Comparison of ENCODE assay signal across 20 cellular contexts in the genomic region with DNA sequence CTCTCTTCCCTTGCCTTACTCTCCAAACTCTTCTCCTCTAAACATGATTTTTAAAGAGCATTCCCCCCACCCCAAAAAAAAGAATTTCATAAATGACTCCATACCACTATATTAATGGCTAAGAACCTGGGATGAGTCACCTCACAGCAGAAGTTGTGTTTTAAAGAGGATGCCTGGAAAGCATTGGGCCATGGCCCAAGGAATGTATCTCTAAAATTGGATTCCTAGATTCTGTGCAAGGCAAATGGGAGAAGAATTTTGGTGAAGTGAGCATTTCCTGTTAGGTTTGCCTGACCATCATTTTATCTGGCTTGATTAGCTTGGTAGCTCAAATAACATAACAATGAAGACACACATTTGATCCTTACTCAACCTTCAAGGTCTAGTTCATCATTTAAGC.
DNase-seq lines count a peak whose midpoint lies in the region; ATAC-seq and TF ChIP-seq lines count a peak whose summit lies in the region.
"Had no signal": no experiment of that assay in that cellular context is flagged by ENCODE, and none has a peak within 500 bp of the region (broad histone marks: within the 10 kb centered on the region; RNA-seq: fewer than 3 reads in every experiment).

No MANE protein-coding gene starts in this region.

- H3K27me3 Mint-ChIP-seq in MCF 10A (ENCODE audit: insufficient read depth, unreplicated experiment) = no peaks in the 10 kb centered on the region
- H3K27me3 Mint-ChIP-seq: stimulated activated memory B cell treated with anti-CD40 and anti-IgM and Interleukin-4, amounts not matched to agents 10 μg/mL and 1 μg/mL and 100 μg/mL, for 72 hours had no signal

- TF ChIP-seq POLR2A in breast epithelium (IDR thresholded peaks at IDR 0.05) = no peak
- TF ChIP-seq POLR2A in upper lobe of left lung (IDR thresholded peaks at IDR 0.05) = no peak

- no peak overlapping the region for H3K4me3 Mint-ChIP-seq in MCF 10A (ENCODE audit: unreplicated experiment)
- H3K4me3 Mint-ChIP-seq: activated naive CD8-positive, alpha-beta T cell treated with anti-CD3 and anti-CD28 coated beads, Interleukin-2, amount 50 U/mL, for 24 hours; CD8-positive, alpha-beta memory T cell; stimulated activated memory B cell treated with anti-CD40 and anti-IgM and Interleukin-4, amounts not matched to agents 10 μg/mL and 1 μg/mL and 100 μg/mL, for 72 hours had no signal

- POLR2A ChIA-PET in MCF 10A (lab: Yijun Ruan, JAX) = no interaction called here

- CTCF ChIA-PET in MCF 10A (lab: Yijun Ruan, JAX) = no interaction called here

- intact Hi-C loops in MCF 10A (cut with micrococcal nuclease) = no loop called here
- intact Hi-C loops in breast epithelium (cut with DNase I; ENCODE audit: low total_unique reads) = no loop called here
- intact Hi-C loops in left cardiac atrium (cut with DNase I) = no loop called here

- DNase-seq in MCF 10A (ENCODE audit: unreplicated experiment) = peak; percentile 8
- no peak for DNase-seq in breast epithelium (ENCODE audit: low spot score in 2 of 2)
- DNase-seq in RPMI7951 (ENCODE audit: low read depth) = peak; percentile 79
- DNase-seq in fibroblast of the aortic adventitia (ENCODE audit: low read depth) = peak; percentile 62
- DNase-seq in left cardiac atrium = no peak
- DNase-seq in upper lobe of left lung = no peak
- DNase-seq: activated CD4-positive, alpha-beta T cell treated with anti-CD3 and anti-CD28 coated beads for 4 hours; activated naive CD8-positive, alpha-beta T cell treated with anti-CD3 and anti-CD28 coated beads, Interleukin-2, amount 50 U/mL, for 24 hours; CD8-positive, alpha-beta memory T cell; cerebellar nuclear complex; foreskin keratinocyte; MM.1S; NCI-H1694 had no signal

- H3K9me3 Mint-ChIP-seq in MCF 10A (ENCODE audit: unreplicated experiment) = no peaks in the 10 kb centered on the region
- H3K9me3 Mint-ChIP-seq: activated naive CD8-positive, alpha-beta T cell treated with anti-CD3 and anti-CD28 coated beads, Interleukin-2, amount 50 U/mL, for 24 hours; activated T-helper 2 cell treated with anti-CD3 and anti-CD28 coated beads, Interferon-gamma antibody, Interleukin-2, Interleukin-4, amounts not matched to agents 10 μg/mL and 5 μg/mL and 100 μg/mL, durations not matched to agents 14 hours and 24 hours and 36 hours; CD8-positive, alpha-beta memory T cell; stimulated activated memory B cell treated with anti-CD40 and anti-IgM and Interleukin-4, amounts not matched to agents 10 μg/mL and 1 μg/mL and 100 μg/mL, for 72 hours had no signal

- ATAC-seq in left cardiac atrium (no peak), upper lobe of left lung (ENCODE audit: low FRiP score in 2 of 2) (no peak), HG02981 (IDR thresholded peaks at IDR 0.05; ENCODE audit: unreplicated experiment) (no peak), HG02571 (IDR thresholded peaks at IDR 0.05; ENCODE audit: unreplicated experiment) (no peak)
- ATAC-seq: activated naive CD8-positive, alpha-beta T cell treated with anti-CD3 and anti-CD28 coated beads, Interleukin-2, amount 50 U/mL, for 24 hours; foreskin keratinocyte; left lobe of liver; Panc1; stimulated activated memory B cell treated with anti-CD40 and anti-IgM and Interleukin-4, amounts not matched to agents 10 μg/mL and 1 μg/mL and 100 μg/mL, for 72 hours had no signal

- no TSS peak for BruUV-seq in MCF 10A (replicated peaks; lab: Mats Ljungman, UMichigan)

- no peak for TF ChIP-seq EP300 in upper lobe of left lung (IDR thresholded peaks at IDR 0.05)

- H3K4me1 Mint-ChIP-seq in MCF 10A (ENCODE audit: insufficient read depth, unreplicated experiment) = no peaks in the 10 kb centered on the region
- H3K4me1 Mint-ChIP-seq: activated naive CD8-positive, alpha-beta T cell treated with anti-CD3 and anti-CD28 coated beads, Interleukin-2, amount 50 U/mL, for 24 hours; CD8-positive, alpha-beta memory T cell; stimulated activated memory B cell treated with anti-CD40 and anti-IgM and Interleukin-4, amounts not matched to agents 10 μg/mL and 1 μg/mL and 100 μg/mL, for 72 hours had no signal

- no peak overlapping the region for H3K27ac Mint-ChIP-seq in MCF 10A (ENCODE audit: low read depth, unreplicated experiment)
- H3K27ac Mint-ChIP-seq: activated naive CD8-positive, alpha-beta T cell treated with anti-CD3 and anti-CD28 coated beads, Interleukin-2, amount 50 U/mL, for 24 hours; activated T-helper 2 cell treated with anti-CD3 and anti-CD28 coated beads, Interferon-gamma antibody, Interleukin-2, Interleukin-4, amounts not matched to agents 10 μg/mL and 5 μg/mL and 100 μg/mL, durations not matched to agents 14 hours and 24 hours and 36 hours; CD8-positive, alpha-beta memory T cell; stimulated activated memory B cell treated with anti-CD40 and anti-IgM and Interleukin-4, amounts not matched to agents 10 μg/mL and 1 μg/mL and 100 μg/mL, for 72 hours had no signal

- H3K9me3 ChIP-seq in breast epithelium = no peaks in the 10 kb centered on the region
- no peaks in the 10 kb centered on the region for H3K9me3 ChIP-seq in upper lobe of left lung

- H3K4me1 ChIP-seq in breast epithelium (no peaks in the 10 kb centered on the region), upper lobe of left lung (no peaks in the 10 kb centered on the region)
- H3K4me1 ChIP-seq: foreskin keratinocyte had no signal

- H3K27me3 ChIP-seq in breast epithelium (no peaks in the 10 kb centered on the region), upper lobe of left lung (no peaks in the 10 kb centered on the region)
- H3K27me3 ChIP-seq: foreskin keratinocyte had no signal

- H3K36me3 ChIP-seq in breast epithelium = no peaks in the 10 kb centered on the region
- H3K36me3 ChIP-seq in upper lobe of left lung = no peaks in the 10 kb centered on the region

- TF ChIP-seq CTCF in MCF 10A (IDR thresholded peaks at IDR 0.05; ENCODE audit: unreplicated experiment) (no peak), breast epithelium (IDR thresholded peaks at IDR 0.05) (no peak), fibroblast of the aortic adventitia (IDR thresholded peaks at IDR 0.05; ENCODE audit: insufficient read depth, low read length) (no peak), upper lobe of left lung (IDR thresholded peaks at IDR 0.05) (no peak)

- no peak overlapping the region for H3K27ac ChIP-seq in breast epithelium
- no peak overlapping the region for H3K27ac ChIP-seq in upper lobe of left lung
- H3K27ac ChIP-seq: 22Rv1, foreskin keratinocyte had no signal

- H3K4me3 ChIP-seq in breast epithelium (no peak overlapping the region), fibroblast of the aortic adventitia (ENCODE audit: low read depth, low read length) (no peak overlapping the region), upper lobe of left lung (no peak overlapping the region)

- no peaks in the 10 kb centered on the region for H3K36me3 Mint-ChIP-seq in MCF 10A (ENCODE audit: insufficient read depth, unreplicated experiment)
- H3K36me3 Mint-ChIP-seq: CD8-positive, alpha-beta memory T cell; stimulated activated memory B cell treated with anti-CD40 and anti-IgM and Interleukin-4, amounts not matched to agents 10 μg/mL and 1 μg/mL and 100 μg/mL, for 72 hours had no signal

Comparison
In these comparisons a context has a peak if more than half of its experiments do, and no peak if none do; other contexts are left out.
1. DNase-seq: peak in MCF 10A (single experiment), RPMI7951 (single experiment) and fibroblast of the aortic adventitia (single experiment); none in breast epithelium (0 of 2), left cardiac atrium (single experiment) and upper lobe of left lung (0 of 2).